8 cellular contexts compared by ENCODE assay signal in genomic region chr4:36399762-36400353, GRCh38.
A peak's percentile ranks its signal among the peaks of the same experiment; 100 is the strongest.
DNase-seq lines count a peak whose midpoint lies in the region; ATAC-seq and TF ChIP-seq lines count a peak whose summit lies in the region.

No MANE protein-coding gene starts in this region.

- H3K4me1 ChIP-seq in foreskin keratinocyte: no peaks in the 10 kb centered on the region

- in situ Hi-C loops in KBM-7 (cut with MboI; ENCODE audit: low pct_unique_long_range_greater_than_20kb, low sequenced_read_pairs): no loop called here

- H3K27me3 ChIP-seq in foreskin keratinocyte: no peaks in the 10 kb centered on the region

- H3K27ac ChIP-seq in foreskin keratinocyte: no peak overlapping the region

- peak; percentile 43 for ATAC-seq in foreskin keratinocyte
- no peak for ATAC-seq in GM19452 (IDR thresholded peaks at IDR 0.05; ENCODE audit: unreplicated experiment)

- DNase-seq in CD1c-positive myeloid dendritic cell (ENCODE audit: extremely low spot score) (peak; percentile 65), GM19240 (ENCODE audit: insufficient read length, low spot score) (peak; percentile 2), KBM-7 (peak; percentile 55), foreskin keratinocyte (peak in 1 of 2 donors; percentile 23), iPS-NIHi7 (ENCODE audit: extremely low spot score) (no peak)
- DNase-seq in activated CD4-positive, alpha-beta T cell treated with anti-CD3 and anti-CD28 coated beads, Interleukin-2, amount 50 U/mL, for 4 hours: peak; percentile 49 to 55
- peak; percentile 30 for DNase-seq in stimulated activated CD4-positive, alpha-beta T cell treated with anti-CD3 and anti-CD28 coated beads, Interleukin-1b, Interleukin-23, amount 100 ng/mL, for 48 hours

- peak; percentile 91 for TF ChIP-seq CTCF in foreskin keratinocyte (conservative IDR thresholded peaks at IDR 0.05)
